ENCODE assay signal across 8 cellular contexts in genomic region chr2:120576509-120577474, GRCh38.
DNase-seq lines count a peak whose midpoint lies in the region; ATAC-seq lines count a peak whose summit lies in the region.

No MANE protein-coding gene starts in this region.

- ATAC-seq in GM19455 (IDR thresholded peaks at IDR 0.05; ENCODE audit: unreplicated experiment), result no peak

- DNase-seq in DMS 273 (lab: John Stamatoyannopoulos, UW; ENCODE audit: unreplicated experiment) (peak; percentile 54), DMS 273 treated with DMSO at 0.1 percent for 48 hours (lab: John Stamatoyannopoulos, UW) (no peak), dermis blood vessel endothelial cell (peak; percentile 87), left kidney (ENCODE audit: low read depth, low spot score) (peak; percentile 43), ureter (ENCODE audit: low spot score) (peak; percentile 63), occipital lobe (lab: John Stamatoyannopoulos, UW) (no peak), cerebellar nuclear complex (lab: John Stamatoyannopoulos, UW) (no peak)

Comparison
In these comparisons a context has a peak if more than half of its experiments do, and no peak if none do; other contexts are left out.
1. DNase-seq: peak in DMS 273 (single experiment), dermis blood vessel endothelial cell (single experiment), left kidney (single experiment) and ureter (single experiment); none in DMS 273 treated with DMSO at 0.1 percent for 48 hours (single experiment), occipital lobe (single experiment) and cerebellar nuclear complex (0 of 2).